8 cellular contexts compared by ENCODE assay signal in genomic region chr1:155226188-155226909, GRCh38. TPM values are rescaled to one million over a fixed set of nuclear protein-coding genes. Genes with fewer than 3 reads are reported as not detected.
DNase-seq lines count a peak whose midpoint lies in the region; ATAC-seq and TF ChIP-seq lines count a peak whose summit lies in the region.

No MANE protein-coding gene starts in this region.

- H3K4me3 Mint-ChIP-seq in dendritic cell treated with granulocyte-macrophage colony-stimulating factor and Interleukin-4, amounts not matched to agents 40 ng/mL and 50 ng/mL, for 4 days, result peak overlapping the region; percentile 77

- peaks cover 0 to 8% (median 0%) of the 10 kb centered on the region in 4 donors for H3K4me1 ChIP-seq in right lobe of liver

- peak overlapping the region; percentile 93 for H3K27ac Mint-ChIP-seq in dendritic cell treated with granulocyte-macrophage colony-stimulating factor and Interleukin-4, amounts not matched to agents 40 ng/mL and 50 ng/mL, for 4 days

- no peak for TF ChIP-seq POLR2A in right lobe of liver (IDR thresholded peaks at IDR 0.05)

- H3K36me3 Mint-ChIP-seq in dendritic cell treated with granulocyte-macrophage colony-stimulating factor and Interleukin-4, amounts not matched to agents 40 ng/mL and 50 ng/mL, for 4 days (ENCODE audit: low read depth), result no peaks in the 10 kb centered on the region

- H3K27me3 ChIP-seq in right lobe of liver, result no peaks in the 10 kb centered on the region

- intact Hi-C loops in dendritic cell treated with granulocyte-macrophage colony-stimulating factor and Interleukin-4, amounts not matched to agents 40 ng/mL and 50 ng/mL, for 4 days (cut with micrococcal nuclease), result loop anchor here (2.0 to 5.0 kb wide), 2 partner anchors 18 to 49 kb away; partner anchors contain the start of gene MTX1
- intact Hi-C loops in right lobe of liver (cut with DNase I), result no loop called here

- TF ChIP-seq CTCF in right lobe of liver (IDR thresholded peaks at IDR 0.05), result peak; percentile 29 to 49 (median 42)

- H3K9me3 Mint-ChIP-seq in dendritic cell treated with granulocyte-macrophage colony-stimulating factor and Interleukin-4, amounts not matched to agents 40 ng/mL and 50 ng/mL, for 4 days, result no peaks in the 10 kb centered on the region

- peaks cover 3% of the 10 kb centered on the region for H3K27me3 Mint-ChIP-seq in dendritic cell treated with granulocyte-macrophage colony-stimulating factor and Interleukin-4, amounts not matched to agents 40 ng/mL and 50 ng/mL, for 4 days

- peak overlapping the region; percentile 49 to 59 (median 49) for H3K27ac ChIP-seq in right lobe of liver

- no peaks in the 10 kb centered on the region for H3K36me3 ChIP-seq in right lobe of liver

- peaks cover 51% of the 10 kb centered on the region for H3K4me1 Mint-ChIP-seq in dendritic cell treated with granulocyte-macrophage colony-stimulating factor and Interleukin-4, amounts not matched to agents 40 ng/mL and 50 ng/mL, for 4 days (ENCODE audit: low read depth)

- peak; percentile 34 for ATAC-seq in HG03196 (IDR thresholded peaks at IDR 0.05; ENCODE audit: unreplicated experiment)
- ATAC-seq in right lobe of liver, result peak; percentile 33 to 51 (median 44)
- no peak for ATAC-seq in HG02840 (IDR thresholded peaks at IDR 0.05; ENCODE audit: low FRiP score, unreplicated experiment)

- H3K4me3 ChIP-seq in right lobe of liver, result peak overlapping the region; percentile 52 to 69 (median 62)

- DNase-seq in COR-L47 (lab: John Stamatoyannopoulos, UW), result peak; percentile 84
- peak; percentile 67 to 81 for DNase-seq in NCI-H524 (lab: John Stamatoyannopoulos, UW)
- peak; percentile 81 to 95 for DNase-seq in activated CD4-positive, alpha-beta T cell treated with anti-CD3 and anti-CD28 coated beads for 4 hours
- DNase-seq in right lobe of liver, result peak in 2 of 3 donors; percentile 67 to 68
- peak; percentile 83 for DNase-seq in stimulated activated CD4-positive, alpha-beta T cell treated with anti-CD3 and anti-CD28 coated beads, Interleukin-4, amount 100 ng/mL, for 1 hour

- 4% methylated on average over 7 of the region's 7 CpGs for WGBS in right lobe of liver (ENCODE audit: insufficient coverage, low coverage, low lambda C conversion rate, missing lambda C conversion rate)

- no peaks in the 10 kb centered on the region for H3K9me3 ChIP-seq in right lobe of liver

RNA-seq across cellular contexts. Expression of gene MTX1, which starts 17.9 kb away (rescaled TPM):
- 10 to 100 TPM; 20.0 to 50.7 (median 23.9) TPM for total RNA-seq in right lobe of liver

RNA-seq across cellular contexts. Expression of gene THBS3, which starts 18.7 kb away (rescaled TPM):
- total RNA-seq in right lobe of liver, result 10 to 100 TPM in 3 of 6 experiments, 1 to 10 TPM in 3; 4.0 to 14.4 (median 10.5) TPM

RNA-seq across cellular contexts. Expression of gene ENTREP3, which starts 28.9 kb away (rescaled TPM):
- total RNA-seq in right lobe of liver, result 10 to 100 TPM in 2 of 6 experiments, 1 to 10 TPM in 4; 7.2 to 13.0 (median 9.6) TPM

RNA-seq across cellular contexts. Expression of gene SCAMP3, which starts 35.8 kb away (rescaled TPM):
- total RNA-seq in right lobe of liver, result 10 to 100 TPM; 27.9 to 63.4 (median 29.2) TPM

RNA-seq across cellular contexts. Expression of gene CLK2, which starts 47.0 kb away (rescaled TPM):
- total RNA-seq in right lobe of liver, result 10 to 100 TPM; 10.4 to 29.2 (median 20.2) TPM
